ENCODE assay signal across 20 cellular contexts in the genomic region with DNA sequence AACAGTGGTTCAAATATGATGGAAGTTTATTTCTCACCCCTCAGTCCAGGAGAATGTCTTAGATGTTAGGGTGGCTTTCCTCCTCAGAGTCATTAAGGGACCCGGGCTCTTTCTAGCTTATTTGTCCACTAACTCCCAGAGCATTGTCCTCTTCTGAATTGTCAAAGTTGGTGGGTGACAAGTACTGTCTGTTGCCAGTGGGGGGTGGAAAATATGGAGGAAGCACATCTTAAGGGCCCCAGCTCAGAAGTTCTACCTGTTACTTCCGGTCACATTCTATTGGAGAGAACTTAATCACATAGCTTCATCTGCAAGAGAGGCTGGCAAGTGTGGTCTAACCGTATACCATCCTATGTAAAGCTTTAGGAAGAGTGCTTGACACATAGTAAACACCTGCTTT. TPM values are rescaled to one million over a fixed set of nuclear protein-coding genes. Genes with fewer than 3 reads are reported as not detected.
DNase-seq lines count a peak whose midpoint lies in the region; ATAC-seq, FAIRE-seq and TF ChIP-seq lines count a peak whose summit lies in the region.
"Had no signal": no experiment of that assay in that cellular context is flagged by ENCODE, and none has a peak within 500 bp of the region (broad histone marks: within the 10 kb centered on the region; RNA-seq: fewer than 3 reads in every experiment).

No MANE protein-coding gene starts in this region.

- no peak overlapping the region for H3K18ac ChIP-seq in mesenchymal stem cell (ENCODE audit: low read depth in 1 of 2, low read length in 2 of 2)

- TF ChIP-seq POLR2A in breast epithelium (IDR thresholded peaks at IDR 0.05), result no peak

- intact Hi-C loops in MCF 10A (cut with micrococcal nuclease) (no loop called here), breast epithelium (cut with DNase I; ENCODE audit: low total_unique reads) (no loop called here)
- intact Hi-C loops in activated naive CD4-positive, alpha-beta T cell treated with anti-CD3 and anti-CD28 coated beads for 36 hours (cut with micrococcal nuclease), result no loop called here

- no peak overlapping the region for H2AK5ac ChIP-seq in mesenchymal stem cell (ENCODE audit: low read length, severe bottlenecking)

- no TSS peak for BruUV-seq in MCF 10A (replicated peaks; lab: Mats Ljungman, UMichigan)

- H2BK12ac ChIP-seq in mesenchymal stem cell (ENCODE audit: low read length in 2 of 2), result no peak overlapping the region

- H3K14ac ChIP-seq in mesenchymal stem cell (ENCODE audit: low read length in 2 of 2), result no peak overlapping the region

- H3K27me3 Mint-ChIP-seq in MCF 10A (ENCODE audit: insufficient read depth, unreplicated experiment) (no peaks in the 10 kb centered on the region), astrocyte (ENCODE audit: low read depth, unreplicated experiment) (no peaks in the 10 kb centered on the region)
- no peaks in the 10 kb centered on the region for H3K27me3 Mint-ChIP-seq in activated naive CD4-positive, alpha-beta T cell treated with anti-CD3 and anti-CD28 coated beads for 36 hours (ENCODE audit: low read depth)
- H3K27me3 Mint-ChIP-seq: activated CD4-positive, alpha-beta T cell treated with anti-CD3 and anti-CD28 coated beads, Interleukin-2, amount 10 ng/mL, durations not matched to agents 24 days and 14 days had no signal

- TF ChIP-seq CTCF in MCF 10A (IDR thresholded peaks at IDR 0.05; ENCODE audit: unreplicated experiment), result no peak
- no peak for TF ChIP-seq CTCF in breast epithelium (IDR thresholded peaks at IDR 0.05)
- TF ChIP-seq CTCF in astrocyte (IDR thresholded peaks at IDR 0.05; ENCODE audit: insufficient read depth, low read depth, low read length), result no peak
- no peak for TF ChIP-seq CTCF in thoracic aorta (IDR thresholded peaks at IDR 0.05)

- CTCF ChIA-PET in MCF 10A (lab: Yijun Ruan, JAX), result interaction anchor here (0.6 to 1.4 kb wide), 6 partner anchors 11 to 80 kb away, joined by 3 to 6 read pairs (median 4); no protein-coding TSS in a partner anchor
- CTCF ChIA-PET in activated naive CD4-positive, alpha-beta T cell treated with anti-CD3 and anti-CD28 coated beads for 36 hours (lab: Charles Lee), result no interaction called here

- H3K27ac Mint-ChIP-seq in MCF 10A (ENCODE audit: low read depth, unreplicated experiment) (peak overlapping the region; percentile 31), astrocyte (ENCODE audit: unreplicated experiment) (peak overlapping the region; percentile 7)
- H3K27ac Mint-ChIP-seq in activated naive CD4-positive, alpha-beta T cell treated with anti-CD3 and anti-CD28 coated beads for 36 hours, result no peak overlapping the region
- H3K27ac Mint-ChIP-seq: activated CD4-positive, alpha-beta T cell treated with anti-CD3 and anti-CD28 coated beads, Interleukin-2, amount 10 ng/mL, durations not matched to agents 24 days and 14 days had no signal

- H3K4ac ChIP-seq in mesenchymal stem cell (ENCODE audit: low read depth in 1 of 2, low read length in 2 of 2), result no peak overlapping the region

- no peaks in the 10 kb centered on the region for H3K27me3 ChIP-seq in breast epithelium
- H3K27me3 ChIP-seq in astrocyte (ENCODE audit: insufficient read depth, low read length), result no peaks in the 10 kb centered on the region
- H3K27me3 ChIP-seq in mesenchymal stem cell (ENCODE audit: control insufficient read depth in 1 of 2, insufficient read depth in 1 of 2, low read length in 2 of 2), result no peaks in the 10 kb centered on the region
- no peaks in the 10 kb centered on the region for H3K27me3 ChIP-seq in thoracic aorta (replicated peaks; ENCODE audit: insufficient read depth)
- H3K27me3 ChIP-seq: BLaER1, suprapubic skin had no signal

- H3K4me1 Mint-ChIP-seq in MCF 10A (ENCODE audit: insufficient read depth, unreplicated experiment) (peaks cover 23% of the 10 kb centered on the region), astrocyte (ENCODE audit: low read depth, unreplicated experiment) (peaks cover 46% of the 10 kb centered on the region)
- peaks cover 15% of the 10 kb centered on the region for H3K4me1 Mint-ChIP-seq in activated naive CD4-positive, alpha-beta T cell treated with anti-CD3 and anti-CD28 coated beads for 36 hours (ENCODE audit: low read depth)

- H3K4me1 ChIP-seq in breast epithelium (no peaks in the 10 kb centered on the region), astrocyte (ENCODE audit: insufficient read depth, low read length) (peaks cover 31% of the 10 kb centered on the region), mesenchymal stem cell (ENCODE audit: control insufficient read depth, insufficient read depth, low read depth, low read length) (peaks cover 16% of the 10 kb centered on the region), thoracic aorta (ENCODE audit: control insufficient read depth in 1 of 2, low read depth in 2 of 2) (peaks cover 41 to 70% of the 10 kb centered on the region in 2 donors)

- H3K4me3 Mint-ChIP-seq in MCF 10A (ENCODE audit: unreplicated experiment) (no peak overlapping the region), astrocyte (ENCODE audit: unreplicated experiment) (peak overlapping the region; percentile 54)
- H3K4me3 Mint-ChIP-seq in activated naive CD4-positive, alpha-beta T cell treated with anti-CD3 and anti-CD28 coated beads for 36 hours, result no peak overlapping the region
- H3K4me3 Mint-ChIP-seq: activated CD4-positive, alpha-beta T cell treated with anti-CD3 and anti-CD28 coated beads, Interleukin-2, amount 10 ng/mL, durations not matched to agents 24 days and 14 days had no signal

- ATAC-seq in thoracic aorta (ENCODE audit: insufficient number of reproducible peaks, low FRiP score, low read depth), result no peak

- H3K23ac ChIP-seq in mesenchymal stem cell (ENCODE audit: low read length in 2 of 2), result no peak overlapping the region

- H4K20me1 ChIP-seq in astrocyte (ENCODE audit: insufficient read depth, low read length), result peaks cover 85% of the 10 kb centered on the region

- H3K79me2 ChIP-seq in astrocyte (ENCODE audit: insufficient read depth, low read length), result peaks cover 98% of the 10 kb centered on the region

- H3K27ac ChIP-seq in breast epithelium (no peak overlapping the region), astrocyte (ENCODE audit: low read depth, low read length) (no peak overlapping the region), mesenchymal stem cell (ENCODE audit: low read length, poor library complexity, severe bottlenecking) (no peak overlapping the region), thoracic aorta (peak overlapping the region; percentile 34 to 71)
- H3K27ac ChIP-seq: BLaER1 had no signal

- WGBS in mesenchymal stem cell, result 83% methylated on average over 3 of the region's 3 CpGs

- H3K79me1 ChIP-seq in mesenchymal stem cell (replicated peaks; ENCODE audit: low read length, poor library complexity, severe bottlenecking), result no peaks in the 10 kb centered on the region

- DNase-seq in MCF 10A (ENCODE audit: unreplicated experiment) (no peak), breast epithelium (ENCODE audit: low spot score in 2 of 2) (no peak), astrocyte (ENCODE audit: low read depth) (no peak), mesenchymal stem cell (no peak), thoracic aorta (ENCODE audit: low spot score) (no peak), CD1c-positive myeloid dendritic cell (ENCODE audit: extremely low spot score) (no peak), NCI-H187 treated with DMSO at 0.1 percent for 48 hours (lab: John Stamatoyannopoulos, UW) (no peak)
- no peak for DNase-seq in activated naive CD4-positive, alpha-beta T cell treated with anti-CD3 and anti-CD28 coated beads for 36 hours
- DNase-seq: 8988T; activated CD4-positive, alpha-beta T cell treated with anti-CD3 and anti-CD28 coated beads, Interleukin-2, amount 10 ng/mL, durations not matched to agents 24 days and 14 days; cortex of kidney; GF-D8; MM.1S; NCI-H187; NCI-H345; stimulated activated CD4-positive, alpha-beta T cell treated with anti-CD3 and anti-CD28 coated beads, Interleukin-4, amount 100 ng/mL, for 4 hours had no signal

- H3K9me3 ChIP-seq in breast epithelium, result no peaks in the 10 kb centered on the region
- no peaks in the 10 kb centered on the region for H3K9me3 ChIP-seq in astrocyte (ENCODE audit: insufficient read depth, low read depth, low read length)
- H3K9me3 ChIP-seq in mesenchymal stem cell (ENCODE audit: control insufficient read depth, low read length), result no peaks in the 10 kb centered on the region
- H3K9me3 ChIP-seq in thoracic aorta, result no peaks in the 10 kb centered on the region
- H3K9me3 ChIP-seq: suprapubic skin had no signal

- H4K8ac ChIP-seq in mesenchymal stem cell (ENCODE audit: low read length), result no peak overlapping the region

- no peak overlapping the region for H2BK5ac ChIP-seq in mesenchymal stem cell (ENCODE audit: low read depth, low read length, poor library complexity, severe bottlenecking)

- H3K9ac ChIP-seq in astrocyte (ENCODE audit: low read length) (no peak overlapping the region), mesenchymal stem cell (ENCODE audit: low read length) (peak overlapping the region; percentile 32)
- H3K9ac ChIP-seq: BLaER1 had no signal

- H2BK15ac ChIP-seq in mesenchymal stem cell (ENCODE audit: low read depth, poor library complexity, severe bottlenecking), result no peak overlapping the region

- H3K36me3 Mint-ChIP-seq in MCF 10A (ENCODE audit: insufficient read depth, unreplicated experiment) (peaks cover 15% of the 10 kb centered on the region), astrocyte (ENCODE audit: low read depth, unreplicated experiment) (peaks cover 10% of the 10 kb centered on the region)
- H3K36me3 Mint-ChIP-seq in activated naive CD4-positive, alpha-beta T cell treated with anti-CD3 and anti-CD28 coated beads for 36 hours (ENCODE audit: low read depth), result no peaks in the 10 kb centered on the region

- H3K36me3 ChIP-seq in breast epithelium, result no peaks in the 10 kb centered on the region
- no peaks in the 10 kb centered on the region for H3K36me3 ChIP-seq in astrocyte (ENCODE audit: insufficient read depth, low read length)
- peaks cover 7 to 17% of the 10 kb centered on the region in 2 experiments for H3K36me3 ChIP-seq in mesenchymal stem cell (ENCODE audit: control insufficient read depth in 1 of 2, insufficient read depth in 2 of 2, low read depth in 1 of 2, low read length in 2 of 2)
- no peaks in the 10 kb centered on the region for H3K36me3 ChIP-seq in thoracic aorta
- H3K36me3 ChIP-seq: suprapubic skin had no signal

- no peak overlapping the region for H2AFZ ChIP-seq in astrocyte (ENCODE audit: low read depth, low read length)
- no peak overlapping the region for H2AFZ ChIP-seq in mesenchymal stem cell (ENCODE audit: low read depth, low read length)

- POLR2A ChIA-PET in MCF 10A (lab: Yijun Ruan, JAX), result interaction anchor here (1.1 to 1.2 kb wide), 2 partner anchors 60 to 78 kb away, joined by 3 read pairs; no protein-coding TSS in a partner anchor

- FAIRE-seq in astrocyte (lab: Jason Lieb, UNC), result no peak
- FAIRE-seq: D721Med, GM12892 had no signal

- no peak overlapping the region for H4K91ac ChIP-seq in mesenchymal stem cell (ENCODE audit: low read length)

- H3K4me3 ChIP-seq in breast epithelium (no peak overlapping the region), astrocyte (ENCODE audit: insufficient read depth, low read depth, low read length) (no peak overlapping the region), mesenchymal stem cell (ENCODE audit: insufficient read depth in 1 of 2, low read depth in 1 of 2, low read length in 2 of 2) (peak overlapping the region in 1 of 2 experiments; percentile 12), thoracic aorta (peak overlapping the region; percentile 91)
- H3K4me3 ChIP-seq: BLaER1, suprapubic skin had no signal

- H2BK120ac ChIP-seq in mesenchymal stem cell (ENCODE audit: low read depth, low read length), result no peak overlapping the region

- H3K9me3 Mint-ChIP-seq in MCF 10A (ENCODE audit: unreplicated experiment) (no peaks in the 10 kb centered on the region), astrocyte (ENCODE audit: unreplicated experiment) (peaks cover 2% of the 10 kb centered on the region)
- H3K9me3 Mint-ChIP-seq in activated naive CD4-positive, alpha-beta T cell treated with anti-CD3 and anti-CD28 coated beads for 36 hours, result no peaks in the 10 kb centered on the region
- H3K9me3 Mint-ChIP-seq: activated CD4-positive, alpha-beta T cell treated with anti-CD3 and anti-CD28 coated beads, Interleukin-2, amount 10 ng/mL, durations not matched to agents 24 days and 14 days had no signal

- H3K4me2 ChIP-seq in astrocyte (ENCODE audit: low read length) (peak overlapping the region; percentile 64), mesenchymal stem cell (ENCODE audit: low read length, poor library complexity, severe bottlenecking) (no peak overlapping the region)
- H3K4me2 ChIP-seq: BLaER1 had no signal

RNA-seq across cellular contexts. Expression of a gene that starts 7.1 kb away (rescaled TPM):
- total RNA-seq in MCF 10A (2022), result 242 and 281 TPM in 2 replicates
- total RNA-seq in breast epithelium, result 100 to 1,000 TPM; 162 to 217 (median 196) TPM
- 353 and 375 TPM in 2 replicates for total RNA-seq in astrocyte
- polyA plus RNA-seq in mesenchymal stem cell (2013, experiment 1 of 2), result 212 TPM
- polyA plus RNA-seq in mesenchymal stem cell (2013, experiment 2 of 2), result 219 TPM
- total RNA-seq in thoracic aorta, result 100 to 1,000 TPM; 740 to 777 TPM
- 10 to 100 TPM; 38.0 to 44.3 TPM for total RNA-seq in activated naive CD4-positive, alpha-beta T cell treated with anti-CD3 and anti-CD28 coated beads for 36 hours

Comparison
In these comparisons a context has a peak if more than half of its experiments do, and no peak if none do; other contexts are left out.
1. H3K27ac ChIP-seq: peak in thoracic aorta (2 of 2); none in breast epithelium (0 of 2), astrocyte (single experiment) and mesenchymal stem cell (single experiment).